In genomic region chr5:65767565-65767964, GRCh38 we compare ENCODE assay signal across 21 cellular contexts. TPM values are rescaled to one million over a fixed set of nuclear protein-coding genes. Genes with fewer than 3 reads are reported as not detected.
DNase-seq lines count a peak whose midpoint lies in the region; ATAC-seq, FAIRE-seq and TF ChIP-seq lines count a peak whose summit lies in the region.
"Had no signal": no experiment of that assay in that cellular context is flagged by ENCODE, and none has a peak within 500 bp of the region (broad histone marks: within the 10 kb centered on the region; RNA-seq: fewer than 3 reads in every experiment).

No MANE protein-coding gene starts in this region.

- DNase-seq in HepG2 (ENCODE audit: low spot score), result no peak
- DNase-seq in right lobe of liver, result no peak
- peak; percentile 17 for DNase-seq in esophagus muscularis mucosa (ENCODE audit: extremely low spot score)
- DNase-seq in natural killer cell, result no peak
- DNase-seq in dorsolateral prefrontal cortex, result no peak
- DNase-seq: AML-193; Caco-2; Calu3; CD4-positive, alpha-beta T cell; CD8-positive, alpha-beta T cell; DMS79 treated with DMSO at 0.1 percent for 48 hours; GF-D8 had no signal

- no peaks in the 10 kb centered on the region for H3K4me1 ChIP-seq in HepG2 (ENCODE audit: insufficient read depth, low read length)
- H3K4me1 ChIP-seq in right lobe of liver, result peaks cover 0 to 7% (median 3%) of the 10 kb centered on the region in 4 donors
- H3K4me1 ChIP-seq in esophagus muscularis mucosa, result no peaks in the 10 kb centered on the region
- H3K4me1 ChIP-seq: BLaER1 treated with 17β-estradiol and CSF1 and Interleukin-3, amounts not matched to agents 10 nM and 100 nM; Caco-2 had no signal

- no peak overlapping the region for H3K4me3 ChIP-seq in HepG2 (replicated peaks in 1 of 3; ENCODE audit: insufficient read depth in 1 of 3, low read depth in 2 of 3, low read length in 3 of 3)
- H3K4me3 ChIP-seq in right lobe of liver, result no peak overlapping the region
- no peak overlapping the region for H3K4me3 ChIP-seq in esophagus muscularis mucosa
- no peak overlapping the region for H3K4me3 ChIP-seq in dorsolateral prefrontal cortex
- H3K4me3 ChIP-seq: A549; BLaER1 treated with 17β-estradiol and CSF1 and Interleukin-3, amounts not matched to agents 10 nM and 100 nM had no signal

- H2AFZ ChIP-seq in HepG2 (ENCODE audit: low read length), result no peak overlapping the region

- H3K4me2 ChIP-seq in HepG2 (ENCODE audit: low read depth, low read length), result no peak overlapping the region
- H3K4me2 ChIP-seq: A549; BLaER1 treated with 17β-estradiol and CSF1 and Interleukin-3, amounts not matched to agents 10 nM and 100 nM had no signal

- intact Hi-C loops in HepG2 (cut with micrococcal nuclease; ENCODE audit: unreplicated experiment), result no loop called here
- intact Hi-C loops in right lobe of liver (cut with DNase I), result no loop called here
- intact Hi-C loops in esophagus muscularis mucosa (cut with DNase I), result no loop called here
- intact Hi-C loops in natural killer cell (cut with micrococcal nuclease), result loop anchor here (10.0 kb wide), 4 partner anchors 157 to 407 kb away; partner anchors contain the start of genes ERBIN and SREK1
- intact Hi-C loops in dorsolateral prefrontal cortex (cut with DNase I), result loop anchor here (5.0 to 10.0 kb wide), 3 partner anchors 65 to 377 kb away; partner anchors contain the start of genes SREK1 (in 2 of the 2) and ERBIN (in 1 of the 2)

- 100% methylated on average over 1 of the region's 1 CpG for WGBS in HepG2 (ENCODE audit: low lambda C conversion rate)
- WGBS in right lobe of liver (ENCODE audit: insufficient coverage, low coverage, low lambda C conversion rate, missing lambda C conversion rate), result 100% methylated on average over 1 of the region's 1 CpG
- 100% methylated on average over 1 of the region's 1 CpG for WGBS in esophagus muscularis mucosa

- no peak overlapping the region for H3K9ac ChIP-seq in HepG2 (ENCODE audit: insufficient read depth, low read depth, low read length)
- H3K9ac ChIP-seq: BLaER1 treated with 17β-estradiol and CSF1 and Interleukin-3, amounts not matched to agents 10 nM and 100 nM had no signal

- H3K27me3 ChIP-seq in HepG2 (ENCODE audit: control insufficient read depth in 1 of 2, insufficient read depth in 2 of 2, low read length in 2 of 2) (no peaks in the 10 kb centered on the region; a peak in 1 of 5 replicates), right lobe of liver (no peaks in the 10 kb centered on the region), esophagus muscularis mucosa (no peaks in the 10 kb centered on the region), dorsolateral prefrontal cortex (no peaks in the 10 kb centered on the region)
- H3K27me3 ChIP-seq: BLaER1 treated with 17β-estradiol and CSF1 and Interleukin-3, amounts not matched to agents 10 nM and 100 nM had no signal

- H3K4me1 Mint-ChIP-seq in natural killer cell, result no peaks in the 10 kb centered on the region
- H3K4me1 Mint-ChIP-seq: B cell had no signal

- POLR2A ChIA-PET in HepG2 (lab: Yijun Ruan, JAX), result no interaction called here

- FAIRE-seq in HepG2 (lab: Jason Lieb, UNC), result no peak
- FAIRE-seq: A549, D721Med, G401.6, GM12891, GM19239 had no signal

- H3K9me3 ChIP-seq in HepG2 (ENCODE audit: low read length) (no peaks in the 10 kb centered on the region), right lobe of liver (no peaks in the 10 kb centered on the region), esophagus muscularis mucosa (no peaks in the 10 kb centered on the region)
- H3K9me3 ChIP-seq: A549, Caco-2 had no signal

- CTCF ChIA-PET in HepG2 (lab: Yijun Ruan, JAX; ENCODE audit: low intra/inter-chr PET ratio, low total read pairs), result no interaction called here

- ATAC-seq in HepG2 (no peak), right lobe of liver (no peak), natural killer cell (no peak)
- ATAC-seq: A549; CD8-positive, alpha-beta T cell had no signal

- TF ChIP-seq CTCF in HepG2 (CRISPR knock-in tag; IDR thresholded peaks at IDR 0.05) (no peak), right lobe of liver (IDR thresholded peaks at IDR 0.05) (no peak), esophagus muscularis mucosa (IDR thresholded peaks at IDR 0.05) (no peak), natural killer cell (IDR thresholded peaks at IDR 0.05) (no peak), dorsolateral prefrontal cortex (IDR thresholded peaks at IDR 0.05 in 54 of 56, conservative IDR thresholded peaks at IDR 0.05 in 2 of 56; ENCODE audit: low read depth in 1 of 56, partially characterized antibody in 56 of 56) (no peak)

- no peak for TF ChIP-seq RAD21 in HepG2 (CRISPR knock-in tag; IDR thresholded peaks at IDR 0.05)

- TF ChIP-seq POLR2A in HepG2 (IDR thresholded peaks at IDR 0.05; ENCODE audit: insufficient read depth in 1 of 2, low read depth in 2 of 2, low read length in 2 of 2), result no peak
- no peak for TF ChIP-seq POLR2A in right lobe of liver (IDR thresholded peaks at IDR 0.05)
- TF ChIP-seq POLR2A in esophagus muscularis mucosa (IDR thresholded peaks at IDR 0.05; ENCODE audit: low read depth), result no peak

- TF ChIP-seq EP300 in HepG2 (IDR thresholded peaks at IDR 0.05; ENCODE audit: low read depth in 2 of 2, low read length in 2 of 2) (no peak), HepG2 (CRISPR knock-in tag; IDR thresholded peaks at IDR 0.05; ENCODE audit: borderline replicate concordance) (no peak), esophagus muscularis mucosa (IDR thresholded peaks at IDR 0.05) (no peak)

- no peaks in the 10 kb centered on the region for H4K20me1 ChIP-seq in HepG2 (ENCODE audit: insufficient read depth, low read length)

- BruUV-seq in HepG2 (replicated peaks; lab: Mats Ljungman, UMichigan), result no TSS peak

- H3K4me3 Mint-ChIP-seq in natural killer cell, result no peak overlapping the region
- H3K4me3 Mint-ChIP-seq: B cell; CD4-positive, alpha-beta T cell; CD8-positive, alpha-beta T cell had no signal

- no peaks in the 10 kb centered on the region for H3K36me3 Mint-ChIP-seq in natural killer cell

- no peaks in the 10 kb centered on the region for H3K79me2 ChIP-seq in HepG2 (ENCODE audit: insufficient read depth, low read length)

- in situ Hi-C loops in HepG2 (cut with HindIII; ENCODE audit: extremely low pct_ligation_motif_present, low pct_unique_long_range_greater_than_20kb), result no loop called here

- peaks cover 2 to 14% of the 10 kb centered on the region in 2 experiments; a peak in 3 of 5 replicates for H3K36me3 ChIP-seq in HepG2 (replicated peaks in 1 of 2; ENCODE audit: control insufficient read depth in 1 of 2, insufficient read depth in 2 of 2, low read length in 2 of 2)
- H3K36me3 ChIP-seq in right lobe of liver, result no peaks in the 10 kb centered on the region
- peaks cover 0 to 13% (median 0%) of the 10 kb centered on the region in 4 donors for H3K36me3 ChIP-seq in esophagus muscularis mucosa

- no peaks in the 10 kb centered on the region for H3K9me3 Mint-ChIP-seq in natural killer cell
- H3K9me3 Mint-ChIP-seq: CD4-positive, alpha-beta T cell had no signal

- H3K27ac ChIP-seq in HepG2 (ENCODE audit: extremely low read length, insufficient read depth, low read length) (no peak overlapping the region), right lobe of liver (no peak overlapping the region), esophagus muscularis mucosa (replicated peaks in 1 of 4) (no peak overlapping the region), dorsolateral prefrontal cortex (no peak overlapping the region)
- H3K27ac ChIP-seq: 22Rv1; A549; BLaER1 treated with 17β-estradiol and CSF1 and Interleukin-3, amounts not matched to agents 10 nM and 100 nM; C4-2B had no signal

- no peak overlapping the region for H3K27ac Mint-ChIP-seq in natural killer cell
- H3K27ac Mint-ChIP-seq: B cell; CD4-positive, alpha-beta T cell; CD8-positive, alpha-beta T cell had no signal

- peaks cover 0 to 3% of the 10 kb centered on the region in 2 donors for H3K27me3 Mint-ChIP-seq in natural killer cell (ENCODE audit: low read depth in 2 of 2)
- H3K27me3 Mint-ChIP-seq: B cell; CD4-positive, alpha-beta T cell had no signal

RNA-seq across cellular contexts. Expression of gene NLN, which starts 45.6 kb away (rescaled TPM):
- total RNA-seq in HepG2 (2016; rRNA removed; fragmentation: Illumina TruSeq; extraction: Trizol) (36.7 and 62.9 TPM in 2 replicates), right lobe of liver (10 to 100 TPM; 28.3 to 68.2 (median 36.7) TPM), esophagus muscularis mucosa (10 to 100 TPM in 1 of 4 donors, 1 to 10 TPM in 3; 8.7 to 11.9 (median 9.1) TPM), natural killer cell (1 to 10 TPM in 2 of 3 donors, under 1 TPM in 1; 0.86 to 2.0 (median 1.3) TPM), dorsolateral prefrontal cortex (10 to 100 TPM; 14.0 to 41.7 (median 30.4) TPM)
- total RNA-seq in HepG2 (2016; cell fraction: cytosol; rRNA removed; fragmentation: Illumina TruSeq; extraction: Trizol; ENCODE audit: low read depth), result 10.4 and 10.8 TPM in 2 replicates
- total RNA-seq in HepG2 (2016; cell fraction: insoluble cytoplasmic fraction; rRNA removed; fragmentation: Illumina TruSeq; extraction: Trizol), result 36.0 and 61.2 TPM in 2 replicates
- total RNA-seq in HepG2 (2016; cell fraction: membrane; rRNA removed; fragmentation: Illumina TruSeq; extraction: Trizol), result 22.8 and 25.1 TPM in 2 replicates
- total RNA-seq in HepG2 (2016; cell fraction: nucleus; rRNA removed; fragmentation: Illumina TruSeq; extraction: Trizol), result 21.0 TPM in 2 replicates
- 10.5 and 11.9 TPM in 2 replicates for polyA plus RNA-seq in HepG2 (2011; rRNA removed)
- polyA plus RNA-seq in HepG2 (2011; cell fraction: cytosol; rRNA removed), result 10.6 and 14.3 TPM in 2 replicates
- polyA plus RNA-seq in HepG2 (2011; cell fraction: nucleus; rRNA removed), result 3.8 and 4.8 TPM in 2 replicates
- 19.4 and 26.2 TPM in 2 replicates for polyA plus RNA-seq in HepG2 (2012)
- polyA plus RNA-seq in HepG2 (2016; cell fraction: cytosol; fragmentation: Illumina TruSeq; extraction: Trizol; ENCODE audit: low read depth), result 4.4 TPM in 2 replicates
- polyA plus RNA-seq in HepG2 (2016; cell fraction: insoluble cytoplasmic fraction; fragmentation: Illumina TruSeq; extraction: Trizol; ENCODE audit: low read depth), result 47.9 and 54.1 TPM in 2 replicates
- polyA plus RNA-seq in HepG2 (2016; cell fraction: membrane; fragmentation: Illumina TruSeq; extraction: Trizol; ENCODE audit: low read depth), result 9.7 and 11.0 TPM in 2 replicates
- polyA plus RNA-seq in HepG2 (2016; cell fraction: nucleus; fragmentation: Illumina TruSeq; extraction: Trizol; ENCODE audit: insufficient read depth, low read depth), result 15.5 and 19.2 TPM in 2 replicates
- polyA minus RNA-seq in HepG2 (2011; rRNA and poly(A)+ RNA removed; ENCODE audit: low replicate concordance), result 32.5 and 40.0 TPM in 2 replicates
- 16.7 and 17.7 TPM in 2 replicates for polyA minus RNA-seq in HepG2 (2011; cell fraction: cytosol; rRNA and poly(A)+ RNA removed)
- polyA minus RNA-seq in HepG2 (2011; cell fraction: nucleus; rRNA and poly(A)+ RNA removed), result 22.9 and 28.3 TPM in 2 replicates

RNA-seq across cellular contexts. Expression of gene SGTB, which starts 45.7 kb away (rescaled TPM):
- 11.2 and 13.9 TPM in 2 replicates for total RNA-seq in HepG2 (2016; rRNA removed; fragmentation: Illumina TruSeq; extraction: Trizol)
- 1.2 and 2.0 TPM in 2 replicates for total RNA-seq in HepG2 (2016; cell fraction: cytosol; rRNA removed; fragmentation: Illumina TruSeq; extraction: Trizol; ENCODE audit: low read depth)
- total RNA-seq in HepG2 (2016; cell fraction: insoluble cytoplasmic fraction; rRNA removed; fragmentation: Illumina TruSeq; extraction: Trizol), result 10.8 and 14.4 TPM in 2 replicates
- 4.7 and 6.4 TPM in 2 replicates for total RNA-seq in HepG2 (2016; cell fraction: membrane; rRNA removed; fragmentation: Illumina TruSeq; extraction: Trizol)
- 5.5 and 8.0 TPM in 2 replicates for total RNA-seq in HepG2 (2016; cell fraction: nucleus; rRNA removed; fragmentation: Illumina TruSeq; extraction: Trizol)
- polyA plus RNA-seq in HepG2 (2011; rRNA removed), result 3.3 and 5.2 TPM in 2 replicates
- polyA plus RNA-seq in HepG2 (2011; cell fraction: cytosol; rRNA removed), result 2.0 and 2.7 TPM in 2 replicates
- 2.8 and 3.1 TPM in 2 replicates for polyA plus RNA-seq in HepG2 (2011; cell fraction: nucleus; rRNA removed)
- 8.1 and 9.0 TPM in 2 replicates for polyA plus RNA-seq in HepG2 (2012)
- polyA plus RNA-seq in HepG2 (2016; cell fraction: cytosol; fragmentation: Illumina TruSeq; extraction: Trizol; ENCODE audit: low read depth), result 2.0 and 2.4 TPM in 2 replicates
- 11.6 and 13.5 TPM in 2 replicates for polyA plus RNA-seq in HepG2 (2016; cell fraction: insoluble cytoplasmic fraction; fragmentation: Illumina TruSeq; extraction: Trizol; ENCODE audit: low read depth)
- polyA plus RNA-seq in HepG2 (2016; cell fraction: membrane; fragmentation: Illumina TruSeq; extraction: Trizol; ENCODE audit: low read depth), result 2.3 and 3.1 TPM in 2 replicates
- polyA plus RNA-seq in HepG2 (2016; cell fraction: nucleus; fragmentation: Illumina TruSeq; extraction: Trizol; ENCODE audit: insufficient read depth, low read depth), result 7.4 and 8.2 TPM in 2 replicates
- polyA minus RNA-seq in HepG2 (2011; rRNA and poly(A)+ RNA removed; ENCODE audit: low replicate concordance), result 1.6 TPM in 2 replicates
- polyA minus RNA-seq in HepG2 (2011; cell fraction: cytosol; rRNA and poly(A)+ RNA removed), result 4.6 and 5.3 TPM in 2 replicates
- polyA minus RNA-seq in HepG2 (2011; cell fraction: nucleus; rRNA and poly(A)+ RNA removed), result 9.0 TPM in 2 replicates
- total RNA-seq in right lobe of liver, result 1 to 10 TPM; 1.9 to 5.0 (median 3.9) TPM
- 10 to 100 TPM; 11.4 to 16.5 (median 14.4) TPM for total RNA-seq in esophagus muscularis mucosa
- total RNA-seq in natural killer cell, result 10 to 100 TPM in 2 of 3 donors, 1 to 10 TPM in 1; 6.9 to 12.0 (median 10.0) TPM
- 100 to 1,000 TPM in 19 of 120 experiments, 10 to 100 TPM in 101; 31.9 to 123 (median 81.4) TPM for total RNA-seq in dorsolateral prefrontal cortex

Comparison
In these comparisons a context has a peak if more than half of its experiments do, and no peak if none do; other contexts are left out.
1. intact Hi-C loops: an anchor here in natural killer cell (10.0 kb wide) and dorsolateral prefrontal cortex (5.0 to 10.0 kb wide); none called in HepG2, right lobe of liver and esophagus muscularis mucosa.